ENCODE assay signal across 20 cellular contexts in genomic region chr15:98838387-98839259, GRCh38.
DNase-seq lines count a peak whose midpoint lies in the region; ATAC-seq, FAIRE-seq and TF ChIP-seq lines count a peak whose summit lies in the region.
"Had no signal": no experiment of that assay in that cellular context is flagged by ENCODE, and none has a peak within 500 bp of the region (broad histone marks: within the 10 kb centered on the region; RNA-seq: fewer than 3 reads in every experiment).

No MANE protein-coding gene starts in this region.

- peaks cover 3% of the 10 kb centered on the region; the same call in 1 of the 2 replicates for H3K23me2 ChIP-seq in H1 (ENCODE audit: low read depth, low read length)

- no peak overlapping the region for H2AK5ac ChIP-seq in H1 (ENCODE audit: low read depth, low read length)

- ATAC-seq in HG03135 (IDR thresholded peaks at IDR 0.05; ENCODE audit: unreplicated experiment): no peak
- ATAC-seq: K562 had no signal

- no peaks in the 10 kb centered on the region for H3K27me3 ChIP-seq in H1 (replicated peaks in 1 of 4; ENCODE audit: control insufficient read depth in 3 of 4, extremely low read depth in 1 of 4, insufficient read depth in 3 of 4, low read length in 3 of 4)
- no peaks in the 10 kb centered on the region for H3K27me3 ChIP-seq in neutrophil
- H3K27me3 ChIP-seq: SJSA1 had no signal

- no peaks in the 10 kb centered on the region for H3K36me3 ChIP-seq in H1 (ENCODE audit: control insufficient read depth in 2 of 4, insufficient read depth in 4 of 4, low read length in 3 of 4)
- H3K36me3 ChIP-seq in neutrophil: no peaks in the 10 kb centered on the region

- no peak overlapping the region for H2BK15ac ChIP-seq in H1 (ENCODE audit: low read length)

- FAIRE-seq in H1 (lab: Jason Lieb, UNC): no peak
- FAIRE-seq: H54, K562 had no signal

- DNase-seq in NCI-H510A treated with DMSO at 0.1 percent for 48 hours (lab: John Stamatoyannopoulos, UW) (peak; percentile 13), NCI-H510A (lab: John Stamatoyannopoulos, UW) (no peak), LHCN-M2 (ENCODE audit: low read depth) (peak; percentile 47), H1 (ENCODE audit: low read depth in 1 of 2, low spot score in 2 of 2) (no peak), OCI-M2 (lab: John Stamatoyannopoulos, UW; ENCODE audit: unreplicated experiment) (no peak)
- DNase-seq in central memory CD4-positive, alpha-beta T cell: no peak
- DNase-seq: 8988T, DND-41, NCI-H1105, NCI-H1694, NCI-H2107, NCI-H226, NCI-H69, OCI-M1 had no signal

- H2AFZ ChIP-seq in H1 (ENCODE audit: low read length): no peak overlapping the region

- H3K27ac ChIP-seq in H1 (ENCODE audit: low read depth, low read length) (no peak overlapping the region), neutrophil (peak overlapping the region; percentile 21)
- H3K27ac ChIP-seq: RWPE1, SJSA1 had no signal

- TF ChIP-seq CTCF in H1 (IDR thresholded peaks at IDR 0.05; ENCODE audit: control extremely low read depth in 1 of 3, insufficient read depth in 1 of 3, low read depth in 1 of 3, low read length in 3 of 3) (no peak), neutrophil (IDR thresholded peaks at IDR 0.05) (no peak)

- peaks cover 6 to 13% of the 10 kb centered on the region in 2 experiments for H4K20me1 ChIP-seq in H1 (replicated peaks in 1 of 2; ENCODE audit: control insufficient read depth in 1 of 2, insufficient read depth in 2 of 2, low read length in 2 of 2)

- 83% methylated on average over 5 of the region's 5 CpGs; no CpG with 5 or more reads in 1 of the 2 experiments for WGBS in H1 (ENCODE audit: extremely low coverage in 1 of 2, insufficient coverage in 1 of 2, insufficient read length in 1 of 2, insufficient replicate concordance in 2 of 2, low coverage in 1 of 2, low lambda C conversion rate in 2 of 2, missing lambda C conversion rate in 1 of 2), 2 experiments

- CTCF ChIA-PET in H1 (lab: Charles Lee; ENCODE audit: partially characterized antibody): interaction anchor here (0.6 to 1.5 kb wide), 9 partner anchors 20 to 65 kb away, joined by 3 to 5 read pairs (median 3); no protein-coding TSS in a partner anchor

- H4K91ac ChIP-seq in H1 (replicated peaks; ENCODE audit: insufficient read length, low read length): no peak overlapping the region

- TF ChIP-seq RAD21 in H1 (IDR thresholded peaks at IDR 0.05 in 1 of 2, conservative IDR thresholded peaks at IDR 0.05 in 1 of 2; ENCODE audit: low read depth in 2 of 2, low read length in 2 of 2): no peak

- H3K4me2 ChIP-seq in H1 (ENCODE audit: insufficient read depth in 1 of 2, low read depth in 2 of 2, low read length in 2 of 2): no peak overlapping the region

- H3K79me1 ChIP-seq in H1 (ENCODE audit: low read depth, low read length): peaks cover 9% of the 10 kb centered on the region

- TF ChIP-seq EP300 in H1 (IDR thresholded peaks at IDR 0.05; ENCODE audit: borderline replicate concordance in 1 of 2, low read depth in 2 of 2, low read length in 2 of 2): no peak

- H2BK5ac ChIP-seq in H1 (ENCODE audit: low read depth, low read length): no peak overlapping the region

- H3K79me2 ChIP-seq in H1 (ENCODE audit: control insufficient read depth in 1 of 2, insufficient read depth in 2 of 2, low read length in 2 of 2): peaks cover 7 to 92% of the 10 kb centered on the region in 2 experiments; a peak in 3 of 4 replicates

- no peak overlapping the region for H3K56ac ChIP-seq in H1 (replicated peaks; ENCODE audit: insufficient read length, low read depth, low read length)

- H4K5ac ChIP-seq in H1 (ENCODE audit: insufficient read length, low read depth, low read length): no peak overlapping the region

- no peak for TF ChIP-seq POLR2A in H1 (IDR thresholded peaks at IDR 0.05; ENCODE audit: control extremely low read depth in 1 of 2, low read depth in 2 of 2, low read length in 2 of 2)

- no peak overlapping the region for H2BK120ac ChIP-seq in H1 (replicated peaks; ENCODE audit: low read depth, low read length)

- H3K4me3 ChIP-seq in H1 (ENCODE audit: extremely low read depth in 1 of 4, insufficient read depth in 2 of 4, low read depth in 3 of 4, low read length in 4 of 4): no peak overlapping the region
- no peak overlapping the region for H3K4me3 ChIP-seq in neutrophil (ENCODE audit: low read depth in 1 of 2, low read length in 1 of 2)
- H3K4me3 ChIP-seq: K562, SJSA1 had no signal

- H3K9me3 ChIP-seq in H1 (ENCODE audit: insufficient read depth in 2 of 2, low read depth in 1 of 2, low read length in 1 of 2) (no peaks in the 10 kb centered on the region), neutrophil (no peaks in the 10 kb centered on the region)
- H3K9me3 ChIP-seq: SJSA1 had no signal

- no peak overlapping the region for H2BK12ac ChIP-seq in H1 (ENCODE audit: low read depth, low read length)

- no peak overlapping the region for H3K23ac ChIP-seq in H1 (ENCODE audit: insufficient read length)

- no peak overlapping the region for H3K18ac ChIP-seq in H1 (ENCODE audit: extremely low read depth, low read length)

- no peak overlapping the region for H3K4ac ChIP-seq in H1 (replicated peaks; ENCODE audit: insufficient read length, low read depth, low read length)

- POLR2A ChIA-PET in H1 (lab: Charles Lee; ENCODE audit: partially characterized antibody): no interaction called here

- no peak overlapping the region for H4K8ac ChIP-seq in H1 (ENCODE audit: extremely low read depth, insufficient read depth, low read length)

- H3K14ac ChIP-seq in H1 (ENCODE audit: insufficient read length): no peak overlapping the region

- no peak overlapping the region for H2BK20ac ChIP-seq in H1 (ENCODE audit: low read length)

- H3K4me1 ChIP-seq in H1 (replicated peaks in 1 of 4; ENCODE audit: control insufficient read depth in 3 of 4, insufficient read depth in 4 of 4, low read length in 3 of 4) (peaks cover 0 to 5% (median 2%) of the 10 kb centered on the region in 4 experiments; a peak in 4 of 7 replicates), neutrophil (ENCODE audit: control insufficient read depth in 1 of 2, insufficient read depth in 1 of 2, low read depth in 1 of 2, low read length in 1 of 2) (peaks cover 42 to 49% of the 10 kb centered on the region in 2 experiments)

- H3K9ac ChIP-seq in H1 (replicated peaks in 1 of 4; ENCODE audit: extremely low read depth in 1 of 4, low read depth in 3 of 4, low read length in 3 of 4): no peak overlapping the region

TF ChIP-seq in H1, 55 proteins besides CTCF, POLR2A, EP300 and RAD21:
- TF ChIP-seq POLR2AphosphoS5 (IDR thresholded peaks at IDR 0.05; ENCODE audit: low read depth, low read length): peak; percentile 57; the same call in 1 of the 2 replicates
- TF ChIP-seq GABPA (IDR thresholded peaks at IDR 0.05; ENCODE audit: borderline replicate concordance, insufficient read depth, low read length): no peak
- peak; percentile 85 for TF ChIP-seq RXRA (IDR thresholded peaks at IDR 0.05; ENCODE audit: insufficient read depth, low read depth, low read length)
- no peak for TF ChIP-seq POU5F1 (IDR thresholded peaks at IDR 0.05; ENCODE audit: low read depth, low read length)

Comparison
In these comparisons a context has a peak if more than half of its experiments do, and no peak if none do; other contexts are left out.
1. DNase-seq: peak in NCI-H510A treated with DMSO at 0.1 percent for 48 hours (single experiment) and LHCN-M2 (single experiment); none in NCI-H510A (single experiment), H1 (0 of 2), central memory CD4-positive, alpha-beta T cell (single experiment) and OCI-M2 (single experiment).